In the genomic region with DNA sequence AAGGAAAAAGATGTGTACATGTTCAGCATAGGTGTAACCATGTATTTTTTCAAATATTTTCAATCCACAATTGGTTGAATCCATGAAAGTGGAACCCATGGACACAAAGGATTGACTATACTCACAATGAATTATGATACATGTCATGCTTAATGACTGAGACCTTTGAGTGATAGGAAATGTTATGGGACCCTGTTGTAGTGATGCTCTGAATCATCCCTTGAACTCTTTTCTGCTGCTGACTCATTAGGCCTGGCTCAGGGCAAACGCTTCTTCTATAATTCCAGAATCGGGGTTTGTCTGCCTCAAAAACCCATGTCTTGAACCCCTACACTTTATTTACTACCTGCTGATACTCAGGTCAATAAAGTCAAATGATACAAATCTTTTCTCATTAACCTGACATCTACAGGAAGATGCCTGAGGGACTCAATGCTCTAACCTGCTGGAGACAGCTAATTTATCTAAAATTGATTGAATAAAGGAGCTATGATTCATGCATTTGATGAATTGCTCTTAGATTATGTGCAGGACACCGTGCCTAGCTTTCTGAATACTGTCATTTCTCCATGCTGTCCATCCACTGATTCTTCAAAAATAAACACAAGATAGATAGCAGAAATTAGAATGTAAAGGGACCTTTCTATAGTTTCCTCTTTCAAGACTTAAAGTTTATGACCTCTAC, we compare ENCODE assay signal across 22 cellular contexts.
"Had no signal": no experiment of that assay in that cellular context is flagged by ENCODE, and none has a peak within 500 bp of the region (broad histone marks: within the 10 kb centered on the region; RNA-seq: fewer than 3 reads in every experiment).

No MANE protein-coding gene starts in this region.

- H3K9me3 ChIP-seq: prostate gland, testis had no signal

- DNase-seq: activated CD4-positive, alpha-beta T cell treated with anti-CD3 and anti-CD28 coated beads, Interleukin-2, amount 50 U/mL, for 4 hours; activated CD8-positive, alpha-beta memory T cell treated with anti-CD3 and anti-CD28 coated beads, Interleukin-2, amount 50 U/mL, for 48 hours; activated naive CD4-positive, alpha-beta T cell treated with Interleukin-2 at 50 U/mL for 16 hours; activated naive CD8-positive, alpha-beta T cell treated with anti-CD3 and anti-CD28 coated beads for 36 hours; activated T-cell treated with anti-CD3 and anti-CD28 coated beads, Interleukin-2, amount 50 U/mL, for 4 hours; cortex of kidney; erythroblast; glutamatergic neuron; left ventricle myocardium superior; mammary epithelial cell; spleen; stimulated activated CD4-positive, alpha-beta T cell treated with anti-CD3 and anti-CD28 coated beads, Interleukin-4, amount 100 ng/mL, for 1 hour; stimulated activated naive CD4-positive, alpha-beta T cell; testis; trophoblast cell; uterus had no signal

- H3K36me3 Mint-ChIP-seq: activated naive CD8-positive, alpha-beta T cell treated with anti-CD3 and anti-CD28 coated beads for 36 hours; mesothelial cell of epicardium; natural killer cell treated with Interleukin-12 subunit alpha and Interleukin-12 subunit beta and Interleukin-15 and Interleukin-18, amount 100 ng/mL, for 72 hours had no signal

- H3K36me3 ChIP-seq: cardiac muscle cell, prostate gland, spleen, uterus had no signal

- H3K4me1 ChIP-seq: prostate gland, spleen, testis, uterus had no signal

- H3K4me3 ChIP-seq: cardiac muscle cell, hepatocyte, prostate gland, spleen, testis, uterus had no signal

- H3K27me3 Mint-ChIP-seq: activated naive CD8-positive, alpha-beta T cell treated with anti-CD3 and anti-CD28 coated beads for 36 hours; natural killer cell treated with Interleukin-12 subunit alpha and Interleukin-12 subunit beta and Interleukin-15 and Interleukin-18, amount 100 ng/mL, for 72 hours had no signal

- ATAC-seq: activated T-cell treated with anti-CD3 and anti-CD28 coated beads, Interleukin-2, amount 50 U/mL, for 4 hours; left ventricle myocardium superior; natural killer cell treated with Interleukin-12 subunit alpha and Interleukin-12 subunit beta and Interleukin-15 and Interleukin-18, amount 100 ng/mL, for 72 hours had no signal

- H3K4me3 Mint-ChIP-seq: activated naive CD8-positive, alpha-beta T cell treated with anti-CD3 and anti-CD28 coated beads for 36 hours; activated T-cell treated with anti-CD3 and anti-CD28 coated beads, Interleukin-2, amount 50 U/mL, for 4 hours; mesothelial cell of epicardium; natural killer cell treated with Interleukin-12 subunit alpha and Interleukin-12 subunit beta and Interleukin-15 and Interleukin-18, amount 100 ng/mL, for 72 hours; T-helper 2 cell treated with Interferon-gamma antibody and Interleukin-4, amounts not matched to agents 5 μg/mL and 100 μg/mL, for 36 hours had no signal

- H3K27ac Mint-ChIP-seq: activated naive CD8-positive, alpha-beta T cell treated with anti-CD3 and anti-CD28 coated beads for 36 hours; mesothelial cell of epicardium; natural killer cell treated with Interleukin-12 subunit alpha and Interleukin-12 subunit beta and Interleukin-15 and Interleukin-18, amount 100 ng/mL, for 72 hours; T-helper 2 cell treated with Interferon-gamma antibody and Interleukin-4, amounts not matched to agents 5 μg/mL and 100 μg/mL, for 36 hours had no signal

- H3K4me1 Mint-ChIP-seq: activated naive CD8-positive, alpha-beta T cell treated with anti-CD3 and anti-CD28 coated beads for 36 hours had no signal

- H3K27ac ChIP-seq: cardiac muscle cell, hepatocyte, prostate gland, spleen, testis, uterus had no signal

- H3K27me3 ChIP-seq: cardiac muscle cell, hepatocyte, spleen, testis, uterus had no signal
